ENCODE assay signal across 8 cellular contexts in the genomic region with DNA sequence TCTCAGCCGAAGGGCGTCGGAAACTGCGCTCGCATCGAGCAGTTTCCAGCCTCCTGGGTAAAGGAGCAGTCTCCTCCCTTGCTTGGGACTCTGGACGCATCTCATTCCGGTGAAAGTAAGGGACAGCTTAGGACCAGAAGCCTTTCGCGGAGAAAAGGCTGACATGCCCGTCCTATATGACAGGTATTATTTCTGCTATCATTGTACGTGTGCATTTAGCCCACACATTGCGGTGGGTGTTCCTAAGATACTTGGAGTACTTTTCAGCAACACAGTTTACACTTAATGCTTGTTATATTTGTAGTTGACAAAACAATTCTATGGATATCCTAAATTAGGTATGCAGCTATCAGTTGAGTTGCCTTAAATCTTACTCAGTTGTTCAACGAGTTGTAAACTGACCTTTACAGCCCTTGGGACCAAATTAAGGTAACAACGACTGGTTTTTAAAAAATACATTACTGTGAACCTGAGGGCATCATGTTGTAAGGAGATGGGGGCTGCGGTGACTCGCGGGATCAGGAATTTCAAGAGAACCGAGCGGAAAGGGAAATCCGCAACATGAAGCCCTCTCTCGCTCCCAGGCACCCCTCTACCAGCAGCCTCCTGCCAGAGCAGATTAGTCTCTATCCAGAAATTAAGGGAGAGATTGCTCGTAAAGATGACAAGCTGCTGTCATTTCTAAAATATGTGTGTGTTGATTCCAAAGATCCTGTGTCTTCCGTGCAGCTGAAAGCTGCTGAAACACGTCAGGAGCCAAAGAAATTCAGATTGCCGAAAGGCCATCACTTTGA. TPM values are rescaled to one million over a fixed set of nuclear protein-coding genes. Genes with fewer than 3 reads are reported as not detected.
DNase-seq lines count a peak whose midpoint lies in the region; ATAC-seq lines count a peak whose summit lies in the region.

No MANE protein-coding gene starts in this region.

- peak overlapping the region; percentile 99 for H3K27ac Mint-ChIP-seq in activated T-helper 2 cell treated with anti-CD3 and anti-CD28 coated beads, Interferon-gamma antibody, Interleukin-2, Interleukin-4, amounts not matched to agents 10 μg/mL and 5 μg/mL and 100 μg/mL, durations not matched to agents 14 hours and 24 hours and 36 hours

- no peaks in the 10 kb centered on the region for H3K27me3 Mint-ChIP-seq in activated T-helper 2 cell treated with anti-CD3 and anti-CD28 coated beads, Interferon-gamma antibody, Interleukin-2, Interleukin-4, amounts not matched to agents 10 μg/mL and 5 μg/mL and 100 μg/mL, durations not matched to agents 14 hours and 24 hours and 36 hours (ENCODE audit: low read depth)

- H3K27ac ChIP-seq in iPS DF 6.9 (ENCODE audit: low read length): no peak overlapping the region

- H3K9ac ChIP-seq in skeletal muscle satellite cell (ENCODE audit: low read depth, low read length): peak overlapping the region; percentile 82

- peak; percentile 37 for ATAC-seq in HG03432 (IDR thresholded peaks at IDR 0.05; ENCODE audit: unreplicated experiment)
- ATAC-seq in HG02763 (IDR thresholded peaks at IDR 0.05; ENCODE audit: unreplicated experiment): no peak

- peak overlapping the region; percentile 77 for H3K4me2 ChIP-seq in skeletal muscle satellite cell (ENCODE audit: low read length)

- H3K36me3 Mint-ChIP-seq in activated T-helper 2 cell treated with anti-CD3 and anti-CD28 coated beads, Interferon-gamma antibody, Interleukin-2, Interleukin-4, amounts not matched to agents 10 μg/mL and 5 μg/mL and 100 μg/mL, durations not matched to agents 14 hours and 24 hours and 36 hours (ENCODE audit: low read depth): peaks cover 15% of the 10 kb centered on the region

- no CpG with 5 or more reads among the region's 26 CpGs for WGBS in iPS DF 6.9 (ENCODE audit: insufficient coverage, insufficient read length)

- H3K4me3 ChIP-seq in iPS DF 6.9 (ENCODE audit: low read length) (peak overlapping the region; percentile 93; the same call in 1 of the 2 replicates), skeletal muscle satellite cell (ENCODE audit: low read length) (peak overlapping the region; percentile 83)

- no peaks in the 10 kb centered on the region for H3K9me3 Mint-ChIP-seq in activated T-helper 2 cell treated with anti-CD3 and anti-CD28 coated beads, Interferon-gamma antibody, Interleukin-2, Interleukin-4, amounts not matched to agents 10 μg/mL and 5 μg/mL and 100 μg/mL, durations not matched to agents 14 hours and 24 hours and 36 hours

- no peaks in the 10 kb centered on the region for H3K4me1 ChIP-seq in iPS DF 6.9 (ENCODE audit: control insufficient read depth, insufficient read depth, low read length)
- H3K4me1 ChIP-seq in skeletal muscle satellite cell (ENCODE audit: control insufficient read depth, insufficient read depth, low read length): peaks cover 12% of the 10 kb centered on the region

- intact Hi-C loops in activated T-helper 2 cell treated with anti-CD3 and anti-CD28 coated beads, Interferon-gamma antibody, Interleukin-2, Interleukin-4, amounts not matched to agents 10 μg/mL and 5 μg/mL and 100 μg/mL, durations not matched to agents 14 hours and 24 hours and 36 hours (cut with micrococcal nuclease): loop anchor here (1.0 to 10.0 kb wide), 9 partner anchors 14 to 989 kb away; partner anchors contain the start of genes CEP152, DTWD1, DUT and EID1

- DNase-seq in NCI-H2107 treated with DMSO at 0.1 percent for 48 hours (lab: John Stamatoyannopoulos, UW; ENCODE audit: unreplicated experiment) (peak; percentile 26), NCI-H2107 (lab: John Stamatoyannopoulos, UW) (no peak), iPS DF 6.9 (ENCODE audit: low read depth, low spot score) (no peak)
- no peak for DNase-seq in activated T-helper 2 cell treated with anti-CD3 and anti-CD28 coated beads, Interferon-gamma antibody, Interleukin-2, Interleukin-4, amounts not matched to agents 10 μg/mL and 5 μg/mL and 100 μg/mL, durations not matched to agents 14 hours and 24 hours and 36 hours (ENCODE audit: low spot score)
- no peak for DNase-seq in stimulated activated CD4-positive, alpha-beta T cell treated with anti-CD3 and anti-CD28 coated beads, Interleukin-4, amount 100 ng/mL, for 1 hour

- H3K4me1 Mint-ChIP-seq in activated T-helper 2 cell treated with anti-CD3 and anti-CD28 coated beads, Interferon-gamma antibody, Interleukin-2, Interleukin-4, amounts not matched to agents 10 μg/mL and 5 μg/mL and 100 μg/mL, durations not matched to agents 14 hours and 24 hours and 36 hours (ENCODE audit: low read depth): peaks cover 42% of the 10 kb centered on the region

- H3K36me3 ChIP-seq in iPS DF 6.9 (ENCODE audit: control insufficient read depth, insufficient read depth, low read length): no peaks in the 10 kb centered on the region
- H3K36me3 ChIP-seq in skeletal muscle satellite cell (ENCODE audit: insufficient read depth, low read length): no peaks in the 10 kb centered on the region

- H3K27me3 ChIP-seq in iPS DF 6.9 (ENCODE audit: control insufficient read depth, insufficient read depth, low read length): no peaks in the 10 kb centered on the region
- no peaks in the 10 kb centered on the region for H3K27me3 ChIP-seq in skeletal muscle satellite cell (ENCODE audit: control insufficient read depth, insufficient read depth, low read length)

- H3K9me3 ChIP-seq in iPS DF 6.9 (ENCODE audit: control insufficient read depth, insufficient read depth, low read length) (no peaks in the 10 kb centered on the region), skeletal muscle satellite cell (replicated peaks; ENCODE audit: low read length) (no peaks in the 10 kb centered on the region)

- peak overlapping the region; percentile 100 for H3K4me3 Mint-ChIP-seq in activated T-helper 2 cell treated with anti-CD3 and anti-CD28 coated beads, Interferon-gamma antibody, Interleukin-2, Interleukin-4, amounts not matched to agents 10 μg/mL and 5 μg/mL and 100 μg/mL, durations not matched to agents 14 hours and 24 hours and 36 hours (ENCODE audit: low read depth)

RNA-seq across cellular contexts. Expression of gene COPS2, which starts 0.6 kb away (rescaled TPM):
- total RNA-seq in activated T-helper 2 cell treated with anti-CD3 and anti-CD28 coated beads, Interferon-gamma antibody, Interleukin-2, Interleukin-4, amounts not matched to agents 10 μg/mL and 5 μg/mL and 100 μg/mL, durations not matched to agents 14 hours and 24 hours and 36 hours: 85.1 and 94.7 TPM in 2 replicates
- total RNA-seq in skeletal muscle satellite cell (2012; rRNA removed): 64.2 and 78.6 TPM in 2 replicates

RNA-seq across cellular contexts. Expression of gene GALK2, which starts 14.0 kb away (rescaled TPM):
- 29.8 and 33.3 TPM in 2 replicates for total RNA-seq in activated T-helper 2 cell treated with anti-CD3 and anti-CD28 coated beads, Interferon-gamma antibody, Interleukin-2, Interleukin-4, amounts not matched to agents 10 μg/mL and 5 μg/mL and 100 μg/mL, durations not matched to agents 14 hours and 24 hours and 36 hours
- total RNA-seq in skeletal muscle satellite cell (2012; rRNA removed): 34.1 and 40.3 TPM in 2 replicates
